In the genomic region with DNA sequence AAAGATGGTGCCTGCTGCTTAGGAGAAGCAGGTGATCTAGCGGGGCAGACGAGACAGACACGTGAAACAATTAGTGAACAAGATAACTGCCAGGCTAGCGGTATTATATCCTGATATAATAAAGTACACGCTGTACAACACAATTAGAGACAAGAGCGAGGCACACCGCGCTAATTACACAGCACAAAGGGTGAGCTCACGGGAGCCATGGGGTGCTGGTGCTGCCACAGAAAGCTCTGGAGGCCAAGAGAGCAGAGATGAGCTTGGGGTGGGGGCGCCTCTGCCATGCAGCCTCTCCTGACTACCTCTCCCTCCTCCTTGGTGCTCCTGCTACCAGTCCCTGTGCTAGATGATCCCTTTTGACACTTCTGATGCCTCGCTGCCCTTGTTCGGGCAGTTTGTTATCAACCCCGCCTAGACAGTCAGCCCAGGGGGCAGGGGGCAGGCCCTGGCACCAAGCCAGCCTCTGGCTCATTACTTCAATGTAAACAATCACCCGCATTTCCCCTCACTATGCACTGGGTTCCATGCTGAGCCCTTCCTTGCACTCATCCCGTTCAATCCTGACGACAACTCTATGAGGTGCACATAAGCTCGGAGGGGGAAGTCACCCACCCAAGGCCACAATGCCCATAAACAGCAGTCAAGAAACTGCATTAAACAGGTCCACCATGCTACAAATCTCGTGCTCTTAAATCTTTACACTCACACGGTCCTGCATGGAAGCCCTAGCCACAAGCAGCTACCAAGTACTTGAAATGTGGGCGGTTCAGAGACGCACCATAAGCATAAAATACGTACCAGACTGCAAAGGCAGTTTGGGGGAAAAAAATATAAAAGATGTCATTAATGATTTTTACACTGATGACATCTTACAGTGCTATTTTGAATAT, we compare ENCODE assay signal across 13 cellular contexts.
A peak's percentile ranks its signal among the peaks of the same experiment; 100 is the strongest.
DNase-seq lines count a peak whose midpoint lies in the region; ATAC-seq and TF ChIP-seq lines count a peak whose summit lies in the region.
"Had no signal": no experiment of that assay in that cellular context is flagged by ENCODE, and none has a peak within 500 bp of the region (broad histone marks: within the 10 kb centered on the region; RNA-seq: fewer than 3 reads in every experiment).

No MANE protein-coding gene starts in this region.

- no TSS peak for BruUV-seq in Calu3 (replicated peaks; lab: Mats Ljungman, UMichigan)

- no peak for TF ChIP-seq CTCF in WTC11 (IDR thresholded peaks at IDR 0.05)
- no peak for TF ChIP-seq CTCF in nephron (IDR thresholded peaks at IDR 0.05; ENCODE audit: unreplicated experiment in 3 of 3)
- no peak for TF ChIP-seq CTCF in Calu3 (IDR thresholded peaks at IDR 0.05; ENCODE audit: unreplicated experiment)

- no peaks in the 10 kb centered on the region for H3K9me3 Mint-ChIP-seq in WTC11
- H3K9me3 Mint-ChIP-seq in nephron: no peaks in the 10 kb centered on the region
- H3K9me3 Mint-ChIP-seq in Calu3 (ENCODE audit: low read depth, unreplicated experiment): no peaks in the 10 kb centered on the region
- H3K9me3 Mint-ChIP-seq: CD4-positive, CD25-positive, alpha-beta regulatory T cell had no signal

- H3K27ac Mint-ChIP-seq in WTC11 (peak overlapping the region; percentile 77), nephron (peak overlapping the region; percentile 23 to 74 (median 68)), Calu3 (ENCODE audit: unreplicated experiment) (no peak overlapping the region)

- peak; percentile 67 for DNase-seq in HEK293T (ENCODE audit: extremely low spot score)
- DNase-seq in NCI-H2029 (lab: John Stamatoyannopoulos, UW): peak; percentile 61
- no peak for DNase-seq in WTC11 (ENCODE audit: low spot score)
- DNase-seq in Calu3: no peak
- no peak for DNase-seq in NOMO-1 treated with dmso at 0.1 percent for 144 hours (lab: John Stamatoyannopoulos, UW; ENCODE audit: unreplicated experiment)
- DNase-seq: activated CD4-positive, alpha-beta T cell treated with anti-CD3 and anti-CD28 coated beads for 4 hours; CD4-positive, CD25-positive, alpha-beta regulatory T cell; occipital lobe; spleen; tibial artery had no signal

- CTCF ChIA-PET in HEK293T (lab: Yijun Ruan, JAX): interaction anchor here (0.6 to 0.9 kb wide), 2 partner anchors 8 to 186 kb away, joined by 3 to 5 read pairs; no protein-coding TSS in a partner anchor
- CTCF ChIA-PET in WTC11 (lab: Charles Lee): interaction anchor here (0.8 to 1.1 kb wide), 3 partner anchors 12 to 28 kb away, joined by 3 read pairs; no protein-coding TSS in a partner anchor
- CTCF ChIA-PET in Calu3 (lab: Charles Lee): interaction anchor here (0.6 kb wide), 1 partner anchor 152 kb away, joined by 6 read pairs; no protein-coding TSS in a partner anchor

- H3K27me3 Mint-ChIP-seq in WTC11 (ENCODE audit: low read depth) (no peaks in the 10 kb centered on the region), nephron (ENCODE audit: low read depth) (no peaks in the 10 kb centered on the region), Calu3 (ENCODE audit: unreplicated experiment) (no peaks in the 10 kb centered on the region)
- H3K27me3 Mint-ChIP-seq: CD4-positive, CD25-positive, alpha-beta regulatory T cell had no signal

- ATAC-seq in WTC11: no peak
- no peak for ATAC-seq in GM18909 (IDR thresholded peaks at IDR 0.05; ENCODE audit: poor library complexity, unreplicated experiment)
- no peak for ATAC-seq in GM19351 (IDR thresholded peaks at IDR 0.05; ENCODE audit: unreplicated experiment)

- H3K4me1 Mint-ChIP-seq in WTC11 (peaks cover 92% of the 10 kb centered on the region), nephron (peaks cover 92% of the 10 kb centered on the region), Calu3 (ENCODE audit: low read depth, unreplicated experiment) (peaks cover 8% of the 10 kb centered on the region)

- intact Hi-C loops in Calu3 (cut with micrococcal nuclease; ENCODE audit: unreplicated experiment): no loop called here

- H3K36me3 Mint-ChIP-seq in WTC11 (no peaks in the 10 kb centered on the region), nephron (ENCODE audit: low read depth) (peaks cover 12% of the 10 kb centered on the region), Calu3 (ENCODE audit: insufficient read depth, unreplicated experiment) (no peaks in the 10 kb centered on the region)

- no peak overlapping the region for H3K4me3 Mint-ChIP-seq in WTC11
- no peak overlapping the region for H3K4me3 Mint-ChIP-seq in nephron
- H3K4me3 Mint-ChIP-seq in Calu3 (ENCODE audit: low read depth, unreplicated experiment): no peak overlapping the region

- POLR2A ChIA-PET in HEK293T (lab: Yijun Ruan, JAX): interaction anchor here (0.8 to 1.7 kb wide), 2 partner anchors 103 to 510 kb away, joined by 3 to 4 read pairs; a partner anchor contains a TSS
- POLR2A ChIA-PET in WTC11 (lab: Charles Lee): no interaction called here

TF ChIP-seq in HEK293T, 16 proteins besides CTCF, POLR2A, EP300 and RAD21:
- TF ChIP-seq BHLHE40 (IDR thresholded peaks at IDR 0.05; ENCODE audit: borderline replicate concordance) (no peak), TARDBP (IDR thresholded peaks at IDR 0.05) (no peak)

TF ChIP-seq in WTC11, 78 proteins besides CTCF, POLR2A, EP300 and RAD21:
- TF ChIP-seq ETV6 (CRISPR knock-in tag; IDR thresholded peaks at IDR 0.05): no peak
- TF ChIP-seq, protein P1, sequence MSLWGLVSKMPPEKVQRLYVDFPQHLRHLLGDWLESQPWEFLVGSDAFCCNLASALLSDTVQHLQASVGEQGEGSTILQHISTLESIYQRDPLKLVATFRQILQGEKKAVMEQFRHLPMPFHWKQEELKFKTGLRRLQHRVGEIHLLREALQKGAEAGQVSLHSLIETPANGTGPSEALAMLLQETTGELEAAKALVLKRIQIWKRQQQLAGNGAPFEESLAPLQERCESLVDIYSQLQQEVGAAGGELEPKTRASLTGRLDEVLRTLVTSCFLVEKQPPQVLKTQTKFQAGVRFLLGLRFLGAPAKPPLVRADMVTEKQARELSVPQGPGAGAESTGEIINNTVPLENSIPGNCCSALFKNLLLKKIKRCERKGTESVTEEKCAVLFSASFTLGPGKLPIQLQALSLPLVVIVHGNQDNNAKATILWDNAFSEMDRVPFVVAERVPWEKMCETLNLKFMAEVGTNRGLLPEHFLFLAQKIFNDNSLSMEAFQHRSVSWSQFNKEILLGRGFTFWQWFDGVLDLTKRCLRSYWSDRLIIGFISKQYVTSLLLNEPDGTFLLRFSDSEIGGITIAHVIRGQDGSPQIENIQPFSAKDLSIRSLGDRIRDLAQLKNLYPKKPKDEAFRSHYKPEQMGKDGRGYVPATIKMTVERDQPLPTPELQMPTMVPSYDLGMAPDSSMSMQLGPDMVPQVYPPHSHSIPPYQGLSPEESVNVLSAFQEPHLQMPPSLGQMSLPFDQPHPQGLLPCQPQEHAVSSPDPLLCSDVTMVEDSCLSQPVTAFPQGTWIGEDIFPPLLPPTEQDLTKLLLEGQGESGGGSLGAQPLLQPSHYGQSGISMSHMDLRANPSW (CRISPR knock-in tag; conservative IDR thresholded peaks at IDR 0.05; ENCODE audit: low read depth): no peak
- TF ChIP-seq ZNF138 (CRISPR knock-in tag; conservative IDR thresholded peaks at IDR 0.05): no peak
- no peak for TF ChIP-seq RELA (CRISPR knock-in tag; IDR thresholded peaks at IDR 0.05; ENCODE audit: borderline replicate concordance)

Comparison
In these comparisons a context has a peak if more than half of its experiments do, and no peak if none do; other contexts are left out.
1. DNase-seq: peak in HEK293T (single experiment) and NCI-H2029 (single experiment); none in WTC11 (single experiment), Calu3 (single experiment) and NOMO-1 treated with dmso at 0.1 percent for 144 hours (single experiment).